ENCODE assay signal across 24 cellular contexts in genomic region chr3:69853033-69853432, GRCh38.
"Had no signal": no experiment of that assay in that cellular context is flagged by ENCODE, and none has a peak within 500 bp of the region (broad histone marks: within the 10 kb centered on the region; RNA-seq: fewer than 3 reads in every experiment).

No MANE protein-coding gene starts in this region.

- H3K4me3 ChIP-seq: colonic mucosa, coronary artery, dorsolateral prefrontal cortex, esophagus muscularis mucosa, esophagus squamous epithelium, gastrocnemius medialis, gastroesophageal sphincter, heart left ventricle, heart right ventricle had no signal

- H3K9me3 ChIP-seq: colonic mucosa, esophagus muscularis mucosa, esophagus squamous epithelium, gastrocnemius medialis, gastroesophageal sphincter, heart left ventricle, heart right ventricle had no signal

- H3K27ac ChIP-seq: colonic mucosa, coronary artery, dorsolateral prefrontal cortex, epithelial cell of prostate, esophagus muscularis mucosa, esophagus squamous epithelium, foreskin keratinocyte, gastrocnemius medialis, gastroesophageal sphincter, heart left ventricle, heart right ventricle had no signal

- H3K27me3 Mint-ChIP-seq: dendritic cell treated with granulocyte-macrophage colony-stimulating factor and Interleukin-4, amounts not matched to agents 40 ng/mL and 50 ng/mL, for 4 days; effector memory CD8-positive, alpha-beta T cell had no signal

- ATAC-seq: effector memory CD8-positive, alpha-beta T cell; esophagus mucosa; foreskin keratinocyte; gastrocnemius medialis; gastroesophageal sphincter; heart left ventricle; heart right ventricle had no signal

- DNase-seq: colonic mucosa; cortex of kidney; dermis blood vessel endothelial cell; dorsolateral prefrontal cortex; effector CD4-positive, alpha-beta T cell; effector CD8-positive, alpha-beta T cell; effector memory CD8-positive, alpha-beta T cell; endodermal cell; erythroblast; esophagus squamous epithelium; foreskin fibroblast; foreskin keratinocyte; foreskin melanocyte; gastrocnemius medialis; glutamatergic neuron; head of caudate nucleus; heart left ventricle; heart right ventricle had no signal

- H3K27ac Mint-ChIP-seq: dendritic cell treated with granulocyte-macrophage colony-stimulating factor and Interleukin-4, amounts not matched to agents 40 ng/mL and 50 ng/mL, for 4 days; effector memory CD8-positive, alpha-beta T cell; endodermal cell had no signal

- H3K4me3 Mint-ChIP-seq: dendritic cell treated with granulocyte-macrophage colony-stimulating factor and Interleukin-4, amounts not matched to agents 40 ng/mL and 50 ng/mL, for 4 days; effector memory CD8-positive, alpha-beta T cell; endodermal cell had no signal

- H3K27me3 ChIP-seq: colonic mucosa, dorsolateral prefrontal cortex, esophagus muscularis mucosa, esophagus squamous epithelium, gastrocnemius medialis, gastroesophageal sphincter, heart left ventricle, heart right ventricle had no signal

- H3K9me3 Mint-ChIP-seq: dendritic cell treated with granulocyte-macrophage colony-stimulating factor and Interleukin-4, amounts not matched to agents 40 ng/mL and 50 ng/mL, for 4 days; endodermal cell had no signal

- H3K36me3 ChIP-seq: colonic mucosa, esophagus muscularis mucosa, esophagus squamous epithelium, gastrocnemius medialis, gastroesophageal sphincter, heart left ventricle, heart right ventricle had no signal

- H3K4me1 ChIP-seq: colonic mucosa, foreskin keratinocyte had no signal
